In genomic region chr22:41468381-41469217, GRCh38 we compare ENCODE assay signal across 8 cellular contexts. TPM values are rescaled to one million over a fixed set of nuclear protein-coding genes. Genes with fewer than 3 reads are reported as not detected.
DNase-seq lines count a peak whose midpoint lies in the region; ATAC-seq, FAIRE-seq and TF ChIP-seq lines count a peak whose summit lies in the region.

TSS of gene ACO2 (plus strand) at chr22:41469117. CDS start at chr22:41469147, 30 bp downstream.
TSS of gene PHF5A (minus strand) at chr22:41468692. CDS start at chr22:41468653, 39 bp downstream.

- peaks cover 57% of the 10 kb centered on the region for H3K36me3 Mint-ChIP-seq in Calu3 (ENCODE audit: insufficient read depth, unreplicated experiment)

- H3K27ac ChIP-seq in HUES64 (ENCODE audit: low read depth, low read length) (peak within 1 kb of the TSS; percentile 95), OCI-LY1 (ENCODE audit: low read depth, low read length, poor library complexity, severe bottlenecking) (peak within 1 kb of the TSS; percentile 86), mesodermal cell (ENCODE audit: low read depth, low read length, severe bottlenecking) (peak within 1 kb of the TSS; percentile 98)

- H3K36me3 ChIP-seq in HUES64 (ENCODE audit: insufficient read depth, low read length) (peaks cover 45% of the 10 kb centered on the region), OCI-LY1 (ENCODE audit: insufficient read depth, low read length) (peaks cover 55% of the 10 kb centered on the region), mesodermal cell (ENCODE audit: control insufficient read depth, insufficient read depth, low read length) (peaks cover 42% of the 10 kb centered on the region)

- intact Hi-C loops in Calu3 (cut with micrococcal nuclease; ENCODE audit: unreplicated experiment), result no loop called here

- peak; percentile 97 for DNase-seq in Calu3
- peak; percentile 98 for DNase-seq in activated CD8-positive, alpha-beta memory T cell treated with anti-CD3 and anti-CD28 coated beads, Interleukin-2, amount 50 U/mL, for 4 hours
- DNase-seq in stimulated activated CD8-positive, alpha-beta memory T cell treated with anti-CD3 and anti-CD28 coated beads, Interleukin-15, amount 100 ng/mL, for 4 hours (ENCODE audit: low read depth in 2 of 2), result peak; percentile 94 to 96

- TF ChIP-seq CTCF in Calu3 (IDR thresholded peaks at IDR 0.05; ENCODE audit: unreplicated experiment) (no peak), OCI-LY1 (IDR thresholded peaks at IDR 0.05; ENCODE audit: low read length) (no peak)

- no peaks in the 10 kb centered on the region; the same call in 1 of the 2 replicates for H3K4me1 ChIP-seq in HUES64 (ENCODE audit: insufficient read depth, low read length)
- H3K4me1 ChIP-seq in OCI-LY1 (ENCODE audit: insufficient read depth, low read length, severe bottlenecking), result peaks cover 52% of the 10 kb centered on the region
- H3K4me1 ChIP-seq in mesodermal cell (ENCODE audit: control insufficient read depth, insufficient read depth, low read length, poor library complexity, severe bottlenecking), result peaks cover 4% of the 10 kb centered on the region

- CTCF ChIA-PET in Calu3 (lab: Charles Lee), result interaction anchor here (0.6 to 1.5 kb wide), 7 partner anchors 9 to 67 kb away, joined by 3 to 10 read pairs (median 5); no protein-coding TSS in a partner anchor

- peak within 1 kb of the TSS; percentile 98 for H3K9ac ChIP-seq in HUES64 (ENCODE audit: low read depth, low read length)
- peak within 1 kb of the TSS; percentile 92 for H3K9ac ChIP-seq in OCI-LY1 (ENCODE audit: low read length)

- H3K4me3 ChIP-seq in HUES64 (ENCODE audit: low read length) (peak within 1 kb of the TSS; percentile 89), OCI-LY1 (ENCODE audit: low read depth, low read length, poor library complexity, severe bottlenecking) (peak within 1 kb of the TSS; percentile 88), mesodermal cell (ENCODE audit: extremely low read depth, insufficient read depth, low read length, poor library complexity, severe bottlenecking) (peak within 1 kb of the TSS; percentile 83)

- 0 out of 2 replicates have a peak within 1 kb of the TSS, but pooled peaks have one; percentile 46 for H2AFZ ChIP-seq in OCI-LY1 (ENCODE audit: low read length)

- H3K27me3 ChIP-seq in HUES64 (ENCODE audit: insufficient read depth, low read length) (no peaks in the 10 kb centered on the region), OCI-LY1 (ENCODE audit: insufficient read depth, low read length) (no peaks in the 10 kb centered on the region)

- peak within 1 kb of the TSS; percentile 91 for H3K4me3 Mint-ChIP-seq in Calu3 (ENCODE audit: low read depth, unreplicated experiment)

- under 1% methylated on average over 51 of the region's 51 CpGs for WGBS in HUES64
- 0 to 1% methylated on average over 34 to 38 of the region's 51 CpGs for WGBS in mesodermal cell (ENCODE audit: insufficient coverage in 2 of 2), 2 experiments

- no TSS peak for BruUV-seq in Calu3 (replicated peaks; lab: Mats Ljungman, UMichigan)

- peak within 1 kb of the TSS; percentile 89 for H3K4me2 ChIP-seq in OCI-LY1 (ENCODE audit: low read length)

- peaks cover 24% of the 10 kb centered on the region for H3K4me1 Mint-ChIP-seq in Calu3 (ENCODE audit: low read depth, unreplicated experiment)

- peak; percentile 87 for ATAC-seq in GM21447 (IDR thresholded peaks at IDR 0.05; ENCODE audit: unreplicated experiment)

- H3K9me3 ChIP-seq in HUES64 (ENCODE audit: insufficient read depth, low read depth, low read length) (no peaks in the 10 kb centered on the region), OCI-LY1 (ENCODE audit: low read length) (no peaks in the 10 kb centered on the region), mesodermal cell (ENCODE audit: control insufficient read depth, low read length) (no peaks in the 10 kb centered on the region)

- FAIRE-seq in endometrium (lab: Jason Lieb, UNC), result peak; percentile 94

- no peaks in the 10 kb centered on the region for H3K9me3 Mint-ChIP-seq in Calu3 (ENCODE audit: low read depth, unreplicated experiment)

- H3K27ac Mint-ChIP-seq in Calu3 (ENCODE audit: unreplicated experiment), result peak within 1 kb of the TSS; percentile 100

- H3K27me3 Mint-ChIP-seq in Calu3 (ENCODE audit: unreplicated experiment), result no peaks in the 10 kb centered on the region

- H3K79me2 ChIP-seq in OCI-LY1 (ENCODE audit: insufficient read depth, low read length), result peaks cover 55% of the 10 kb centered on the region

- H3F3A ChIP-seq in OCI-LY1 (ENCODE audit: insufficient read depth, low read length), result no peaks in the 10 kb centered on the region

- H3K9me2 ChIP-seq in OCI-LY1 (ENCODE audit: low read depth, low read length), result no peaks in the 10 kb centered on the region

- H4K20me1 ChIP-seq in OCI-LY1 (ENCODE audit: insufficient read depth, low read length), result no peaks in the 10 kb centered on the region

RNA-seq across cellular contexts. Expression of gene ACO2, which starts in this region (rescaled TPM):
- total RNA-seq in Calu3 (2022), result 94.0 and 94.5 TPM in 2 replicates
- polyA plus RNA-seq in HUES64 (2013, experiment 1 of 2), result 49.8 TPM
- 54.2 TPM for polyA plus RNA-seq in HUES64 (2013, experiment 2 of 2)
- polyA plus RNA-seq in mesodermal cell (2013, experiment 1 of 2), result 65.1 TPM
- polyA plus RNA-seq in mesodermal cell (2013, experiment 2 of 2), result 64.4 TPM

RNA-seq across cellular contexts. Expression of gene PHF5A, which starts in this region (rescaled TPM):
- 53.3 and 68.5 TPM in 2 replicates for total RNA-seq in Calu3 (2022)
- polyA plus RNA-seq in HUES64 (2013, experiment 1 of 2), result 105 TPM
- 101 TPM for polyA plus RNA-seq in HUES64 (2013, experiment 2 of 2)
- 55.4 TPM for polyA plus RNA-seq in mesodermal cell (2013, experiment 1 of 2)
- 54.3 TPM for polyA plus RNA-seq in mesodermal cell (2013, experiment 2 of 2)

Comparison
In these comparisons a context has a peak if more than half of its experiments do, and no peak if none do; other contexts are left out.
1. Peak in every context shown above with its lines: DNase-seq, ATAC-seq, H3K4me3 ChIP-seq and H3K27ac ChIP-seq.